1 cellular context compared by ENCODE assay signal in the genomic region with DNA sequence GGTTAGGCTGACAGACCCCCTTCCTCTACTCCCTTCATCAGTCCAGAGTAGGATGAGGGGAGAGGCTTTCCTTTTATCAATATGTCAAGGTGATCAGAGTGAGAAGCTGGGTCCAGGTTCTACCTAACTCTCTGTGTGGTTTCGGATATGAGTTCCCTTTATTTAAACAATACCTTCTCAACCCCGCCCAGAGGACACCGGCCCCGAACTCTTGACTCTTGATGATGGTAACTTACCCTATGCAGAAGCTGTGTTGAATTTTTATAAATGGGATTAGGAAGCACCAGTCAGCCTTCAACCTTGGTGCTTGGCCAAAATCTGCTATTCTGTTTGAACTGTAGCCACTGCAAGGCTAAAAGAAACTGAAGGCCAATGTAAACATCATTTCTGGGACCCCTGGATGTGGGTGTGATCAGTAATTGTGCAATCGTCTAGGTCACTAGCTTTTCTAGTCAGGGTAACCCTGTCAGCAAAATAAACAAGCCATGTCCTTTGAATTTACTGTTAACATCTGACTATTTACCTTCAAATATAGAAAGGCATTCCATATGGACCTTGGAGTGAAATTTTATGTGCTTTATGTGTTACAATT.
A peak's percentile ranks its signal among the peaks of the same experiment; 100 is the strongest.
TF ChIP-seq lines count a peak whose summit lies in the region.

No MANE protein-coding gene starts in this region.

TF ChIP-seq in HepG2, 621 proteins besides CTCF, POLR2A, EP300 and RAD21 (continued from another document and continues in another):
- TF ChIP-seq MLXIP (CRISPR knock-in tag; IDR thresholded peaks at IDR 0.05; ENCODE audit: borderline replicate concordance) (no peak), ZNF292 (CRISPR knock-in tag; IDR thresholded peaks at IDR 0.05; ENCODE audit: borderline replicate concordance, low read depth) (no peak; the same call in 1 of the 2 replicates), MIXL1 (CRISPR knock-in tag; IDR thresholded peaks at IDR 0.05) (peak; percentile 82), DMAP1 (CRISPR knock-in tag; IDR thresholded peaks at IDR 0.05) (no peak), PHF20 (CRISPR knock-in tag; IDR thresholded peaks at IDR 0.05) (no peak), NR2F2 (IDR thresholded peaks at IDR 0.05; ENCODE audit: borderline replicate concordance, low read depth) (peak; percentile 86), SOX6 (IDR thresholded peaks at IDR 0.05) (no peak), SOX6 (CRISPR knock-in tag; IDR thresholded peaks at IDR 0.05) (peak; percentile 95), SNAI1 (CRISPR knock-in tag; IDR thresholded peaks at IDR 0.05; ENCODE audit: borderline replicate concordance) (no peak), MAZ (IDR thresholded peaks at IDR 0.05; ENCODE audit: borderline replicate concordance, low read depth, low read length) (no peak), MAZ (CRISPR knock-in tag; IDR thresholded peaks at IDR 0.05; ENCODE audit: low read depth) (no peak), ZNF547 (CRISPR knock-in tag; IDR thresholded peaks at IDR 0.05) (no peak), HMG20A (CRISPR knock-in tag; IDR thresholded peaks at IDR 0.05; ENCODE audit: borderline replicate concordance) (peak; percentile 79; the same call in 1 of the 2 replicates), KDM3A (CRISPR knock-in tag; IDR thresholded peaks at IDR 0.05; ENCODE audit: low read depth) (0 out of 2 replicates have a peak, but pooled peaks have one; percentile 21), FOSL2 (CRISPR knock-in tag; IDR thresholded peaks at IDR 0.05) (peak; percentile 76), CREB1 (IDR thresholded peaks at IDR 0.05) (no peak), CREB1 (CRISPR knock-in tag; IDR thresholded peaks at IDR 0.05) (peak; percentile 61), RFX3 (CRISPR knock-in tag; IDR thresholded peaks at IDR 0.05) (no peak), AHDC1 (CRISPR knock-in tag; IDR thresholded peaks at IDR 0.05; ENCODE audit: borderline replicate concordance) (peak; percentile 96), MED13 (CRISPR knock-in tag; IDR thresholded peaks at IDR 0.05) (no peak), HHEX (CRISPR knock-in tag; IDR thresholded peaks at IDR 0.05) (peak; percentile 47; the same call in 1 of the 2 replicates), MXI1 (IDR thresholded peaks at IDR 0.05; ENCODE audit: borderline replicate concordance, low read depth, low read length) (no peak; the same call in 2 of the 3 replicates), ZSCAN5A (CRISPR knock-in tag; IDR thresholded peaks at IDR 0.05; ENCODE audit: borderline replicate concordance) (no peak), MLX (CRISPR knock-in tag; IDR thresholded peaks at IDR 0.05) (peak; percentile 49; the same call in 1 of the 2 replicates)
- TF ChIP-seq, protein P1, sequence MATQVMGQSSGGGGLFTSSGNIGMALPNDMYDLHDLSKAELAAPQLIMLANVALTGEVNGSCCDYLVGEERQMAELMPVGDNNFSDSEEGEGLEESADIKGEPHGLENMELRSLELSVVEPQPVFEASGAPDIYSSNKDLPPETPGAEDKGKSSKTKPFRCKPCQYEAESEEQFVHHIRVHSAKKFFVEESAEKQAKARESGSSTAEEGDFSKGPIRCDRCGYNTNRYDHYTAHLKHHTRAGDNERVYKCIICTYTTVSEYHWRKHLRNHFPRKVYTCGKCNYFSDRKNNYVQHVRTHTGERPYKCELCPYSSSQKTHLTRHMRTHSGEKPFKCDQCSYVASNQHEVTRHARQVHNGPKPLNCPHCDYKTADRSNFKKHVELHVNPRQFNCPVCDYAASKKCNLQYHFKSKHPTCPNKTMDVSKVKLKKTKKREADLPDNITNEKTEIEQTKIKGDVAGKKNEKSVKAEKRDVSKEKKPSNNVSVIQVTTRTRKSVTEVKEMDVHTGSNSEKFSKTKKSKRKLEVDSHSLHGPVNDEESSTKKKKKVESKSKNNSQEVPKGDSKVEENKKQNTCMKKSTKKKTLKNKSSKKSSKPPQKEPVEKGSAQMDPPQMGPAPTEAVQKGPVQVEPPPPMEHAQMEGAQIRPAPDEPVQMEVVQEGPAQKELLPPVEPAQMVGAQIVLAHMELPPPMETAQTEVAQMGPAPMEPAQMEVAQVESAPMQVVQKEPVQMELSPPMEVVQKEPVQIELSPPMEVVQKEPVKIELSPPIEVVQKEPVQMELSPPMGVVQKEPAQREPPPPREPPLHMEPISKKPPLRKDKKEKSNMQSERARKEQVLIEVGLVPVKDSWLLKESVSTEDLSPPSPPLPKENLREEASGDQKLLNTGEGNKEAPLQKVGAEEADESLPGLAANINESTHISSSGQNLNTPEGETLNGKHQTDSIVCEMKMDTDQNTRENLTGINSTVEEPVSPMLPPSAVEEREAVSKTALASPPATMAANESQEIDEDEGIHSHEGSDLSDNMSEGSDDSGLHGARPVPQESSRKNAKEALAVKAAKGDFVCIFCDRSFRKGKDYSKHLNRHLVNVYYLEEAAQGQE (IDR thresholded peaks at IDR 0.05; ENCODE audit: borderline replicate concordance in 1 of 2, low read depth in 1 of 2, low read length in 2 of 2): no peak
- TF ChIP-seq, protein P2, sequence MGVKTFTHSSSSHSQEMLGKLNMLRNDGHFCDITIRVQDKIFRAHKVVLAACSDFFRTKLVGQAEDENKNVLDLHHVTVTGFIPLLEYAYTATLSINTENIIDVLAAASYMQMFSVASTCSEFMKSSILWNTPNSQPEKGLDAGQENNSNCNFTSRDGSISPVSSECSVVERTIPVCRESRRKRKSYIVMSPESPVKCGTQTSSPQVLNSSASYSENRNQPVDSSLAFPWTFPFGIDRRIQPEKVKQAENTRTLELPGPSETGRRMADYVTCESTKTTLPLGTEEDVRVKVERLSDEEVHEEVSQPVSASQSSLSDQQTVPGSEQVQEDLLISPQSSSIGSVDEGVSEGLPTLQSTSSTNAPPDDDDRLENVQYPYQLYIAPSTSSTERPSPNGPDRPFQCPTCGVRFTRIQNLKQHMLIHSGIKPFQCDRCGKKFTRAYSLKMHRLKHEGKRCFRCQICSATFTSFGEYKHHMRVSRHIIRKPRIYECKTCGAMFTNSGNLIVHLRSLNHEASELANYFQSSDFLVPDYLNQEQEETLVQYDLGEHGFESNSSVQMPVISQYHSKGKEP (CRISPR knock-in tag; IDR thresholded peaks at IDR 0.05): no peak
- TF ChIP-seq, protein P3, sequence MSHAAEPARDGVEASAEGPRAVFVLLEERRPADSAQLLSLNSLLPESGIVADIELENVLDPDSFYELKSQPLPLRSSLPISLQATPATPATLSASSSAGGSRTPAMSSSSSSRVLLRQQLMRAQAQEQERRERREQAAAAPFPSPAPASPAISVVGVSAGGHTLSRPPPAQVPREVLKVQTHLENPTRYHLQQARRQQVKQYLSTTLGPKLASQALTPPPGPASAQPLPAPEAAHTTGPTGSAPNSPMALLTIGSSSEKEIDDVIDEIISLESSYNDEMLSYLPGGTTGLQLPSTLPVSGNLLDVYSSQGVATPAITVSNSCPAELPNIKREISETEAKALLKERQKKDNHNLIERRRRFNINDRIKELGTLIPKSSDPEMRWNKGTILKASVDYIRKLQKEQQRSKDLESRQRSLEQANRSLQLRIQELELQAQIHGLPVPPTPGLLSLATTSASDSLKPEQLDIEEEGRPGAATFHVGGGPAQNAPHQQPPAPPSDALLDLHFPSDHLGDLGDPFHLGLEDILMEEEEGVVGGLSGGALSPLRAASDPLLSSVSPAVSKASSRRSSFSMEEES (CRISPR knock-in tag; IDR thresholded peaks at IDR 0.05): peak; percentile 64; the same call in 1 of the 2 replicates
- TF ChIP-seq, protein P4, sequence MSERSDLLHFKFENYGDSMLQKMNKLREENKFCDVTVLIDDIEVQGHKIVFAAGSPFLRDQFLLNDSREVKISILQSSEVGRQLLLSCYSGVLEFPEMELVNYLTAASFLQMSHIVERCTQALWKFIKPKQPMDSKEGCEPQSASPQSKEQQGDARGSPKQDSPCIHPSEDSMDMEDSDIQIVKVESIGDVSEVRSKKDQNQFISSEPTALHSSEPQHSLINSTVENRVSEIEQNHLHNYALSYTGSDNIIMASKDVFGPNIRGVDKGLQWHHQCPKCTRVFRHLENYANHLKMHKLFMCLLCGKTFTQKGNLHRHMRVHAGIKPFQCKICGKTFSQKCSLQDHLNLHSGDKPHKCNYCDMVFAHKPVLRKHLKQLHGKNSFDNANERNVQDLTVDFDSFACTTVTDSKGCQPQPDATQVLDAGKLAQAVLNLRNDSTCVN (CRISPR knock-in tag; IDR thresholded peaks at IDR 0.05; ENCODE audit: borderline replicate concordance): no peak
- TF ChIP-seq, protein P5, sequence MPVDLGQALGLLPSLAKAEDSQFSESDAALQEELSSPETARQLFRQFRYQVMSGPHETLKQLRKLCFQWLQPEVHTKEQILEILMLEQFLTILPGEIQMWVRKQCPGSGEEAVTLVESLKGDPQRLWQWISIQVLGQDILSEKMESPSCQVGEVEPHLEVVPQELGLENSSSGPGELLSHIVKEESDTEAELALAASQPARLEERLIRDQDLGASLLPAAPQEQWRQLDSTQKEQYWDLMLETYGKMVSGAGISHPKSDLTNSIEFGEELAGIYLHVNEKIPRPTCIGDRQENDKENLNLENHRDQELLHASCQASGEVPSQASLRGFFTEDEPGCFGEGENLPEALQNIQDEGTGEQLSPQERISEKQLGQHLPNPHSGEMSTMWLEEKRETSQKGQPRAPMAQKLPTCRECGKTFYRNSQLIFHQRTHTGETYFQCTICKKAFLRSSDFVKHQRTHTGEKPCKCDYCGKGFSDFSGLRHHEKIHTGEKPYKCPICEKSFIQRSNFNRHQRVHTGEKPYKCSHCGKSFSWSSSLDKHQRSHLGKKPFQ (CRISPR knock-in tag; IDR thresholded peaks at IDR 0.05; ENCODE audit: insufficient replicate concordance): no peak
- TF ChIP-seq, protein P6, sequence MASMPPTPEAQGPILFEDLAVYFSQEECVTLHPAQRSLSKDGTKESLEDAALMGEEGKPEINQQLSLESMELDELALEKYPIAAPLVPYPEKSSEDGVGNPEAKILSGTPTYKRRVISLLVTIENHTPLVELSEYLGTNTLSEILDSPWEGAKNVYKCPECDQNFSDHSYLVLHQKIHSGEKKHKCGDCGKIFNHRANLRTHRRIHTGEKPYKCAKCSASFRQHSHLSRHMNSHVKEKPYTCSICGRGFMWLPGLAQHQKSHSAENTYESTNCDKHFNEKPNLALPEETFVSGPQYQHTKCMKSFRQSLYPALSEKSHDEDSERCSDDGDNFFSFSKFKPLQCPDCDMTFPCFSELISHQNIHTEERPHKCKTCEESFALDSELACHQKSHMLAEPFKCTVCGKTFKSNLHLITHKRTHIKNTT (CRISPR knock-in tag; IDR thresholded peaks at IDR 0.05): no peak
